In genomic region chr22:19478466-19479357, GRCh38 we compare ENCODE assay signal across 8 cellular contexts. TPM values are rescaled to one million over a fixed set of nuclear protein-coding genes. Genes with fewer than 3 reads are reported as not detected.
DNase-seq lines count a peak whose midpoint lies in the region; TF ChIP-seq lines count a peak whose summit lies in the region.

Gene UFD1 (minus strand): TSS chr22:19479193. CDS start chr22:19479085, 108 bp downstream.

- H2AFZ ChIP-seq in H9 (ENCODE audit: low read length) = peak within 1 kb of the TSS; percentile 93
- peak within 1 kb of the TSS; percentile 74 for H2AFZ ChIP-seq in MM.1S (ENCODE audit: low read length)

- peak within 1 kb of the TSS; percentile 93 for H3K4me3 ChIP-seq in MM.1S (ENCODE audit: low read length)
- peak within 1 kb of the TSS; percentile 90 for H3K4me3 ChIP-seq in left ventricle myocardium inferior
- H3K4me3 ChIP-seq in uterus = peak within 1 kb of the TSS; percentile 59 to 73

- H3K4me2 ChIP-seq in H9 (ENCODE audit: insufficient read depth, insufficient read length, low read length) (peak within 1 kb of the TSS; percentile 75), MM.1S (ENCODE audit: low read depth, low read length) (peak within 1 kb of the TSS; percentile 94)

- H3F3A ChIP-seq in MM.1S (ENCODE audit: insufficient read depth, low read length) = peaks cover 6% of the 10 kb centered on the region; the same call in 1 of the 2 replicates

- H3K4me3 Mint-ChIP-seq in H9 = peak within 1 kb of the TSS; percentile 98

- peaks cover 20% of the 10 kb centered on the region; the same call in 1 of the 2 replicates for H3K79me2 ChIP-seq in H9 (ENCODE audit: insufficient read depth, low read length)
- peaks cover 69% of the 10 kb centered on the region for H3K79me2 ChIP-seq in MM.1S (ENCODE audit: low read length)

- no peak within 1 kb of the TSS for H3K23ac ChIP-seq in H9 (ENCODE audit: insufficient read length, low read depth, low read length)

- H4K8ac ChIP-seq in H9 (replicated peaks; ENCODE audit: insufficient read length, low read depth, low read length) = no peak within 1 kb of the TSS

- H4K20me1 ChIP-seq in H9 (ENCODE audit: control insufficient read depth, insufficient read depth, insufficient read length) = no peaks in the 10 kb centered on the region
- peaks cover 13% of the 10 kb centered on the region for H4K20me1 ChIP-seq in MM.1S (ENCODE audit: insufficient read depth, low read length)

- H3K14ac ChIP-seq in H9 (ENCODE audit: insufficient read depth, low read length) = peak within 1 kb of the TSS; percentile 98

- peaks cover 16 to 32% (median 20%) of the 10 kb centered on the region in 3 experiments for H3K36me3 Mint-ChIP-seq in H9 (ENCODE audit: insufficient read depth in 1 of 3, low read depth in 3 of 3)

- H3K36me3 ChIP-seq in MM.1S (replicated peaks; ENCODE audit: insufficient read depth, low read length) (peaks cover 2% of the 10 kb centered on the region; the same call in 1 of the 2 replicates), left ventricle myocardium inferior (peaks cover 20% of the 10 kb centered on the region), uterus (no peaks in the 10 kb centered on the region)

- H3K56ac ChIP-seq in H9 (ENCODE audit: insufficient read length, low read depth, low read length) = peak within 1 kb of the TSS; percentile 97

- H3K27me3 ChIP-seq in H9 (ENCODE audit: insufficient read depth, low read length) (no peaks in the 10 kb centered on the region), MM.1S (replicated peaks; ENCODE audit: insufficient read depth, low read length) (no peaks in the 10 kb centered on the region), left ventricle myocardium inferior (ENCODE audit: low read depth) (no peaks in the 10 kb centered on the region), uterus (no peaks in the 10 kb centered on the region)

- H3T11ph ChIP-seq in H9 (ENCODE audit: low read length) = peak within 1 kb of the TSS; percentile 98

- H4K5ac ChIP-seq in H9 (ENCODE audit: insufficient read length, low read depth, low read length) = peak within 1 kb of the TSS; percentile 97

- peak within 1 kb of the TSS; percentile 98 for H2BK5ac ChIP-seq in H9 (ENCODE audit: insufficient read length, low read length)

- peaks cover 20% of the 10 kb centered on the region in 2 experiments for H3K4me1 Mint-ChIP-seq in H9

- no peaks in the 10 kb centered on the region for H3K9me3 Mint-ChIP-seq in H9

- no peak within 1 kb of the TSS for H2AK5ac ChIP-seq in H9 (ENCODE audit: insufficient read length, low read length)

- H3K79me1 ChIP-seq in H9 (ENCODE audit: insufficient read depth, low read depth, low read length, poor library complexity, severe bottlenecking) = no peaks in the 10 kb centered on the region

- H3K9me3 ChIP-seq in H9 (ENCODE audit: control insufficient read depth, low read depth, low read length) (no peaks in the 10 kb centered on the region), MM.1S (replicated peaks; ENCODE audit: insufficient read depth, low read length) (no peaks in the 10 kb centered on the region), left ventricle myocardium inferior (replicated peaks) (no peaks in the 10 kb centered on the region), uterus (no peaks in the 10 kb centered on the region)

- H3K9me2 ChIP-seq in MM.1S (replicated peaks; ENCODE audit: insufficient read depth, low read length) = no peaks in the 10 kb centered on the region

- peak within 1 kb of the TSS; percentile 93 for H3K27ac ChIP-seq in H9 (ENCODE audit: insufficient read length, low read depth, low read length)
- H3K27ac ChIP-seq in MM.1S (ENCODE audit: low read length) = peak within 1 kb of the TSS; percentile 91
- peak within 1 kb of the TSS; percentile 98 for H3K27ac ChIP-seq in left ventricle myocardium inferior (replicated peaks)
- peak within 1 kb of the TSS; percentile 98 to 99 for H3K27ac ChIP-seq in uterus

- TF ChIP-seq POLR2A in GM10847 (IDR thresholded peaks at IDR 0.05; ENCODE audit: extremely low read depth, insufficient read length) = peak; percentile 49
- no peak for TF ChIP-seq POLR2A in uterus (IDR thresholded peaks at IDR 0.05)

- H3K9ac ChIP-seq in H9 (ENCODE audit: extremely low read depth, insufficient read length, low read length) (peak within 1 kb of the TSS; percentile 96), MM.1S (ENCODE audit: low read length) (peak within 1 kb of the TSS; percentile 96)

- H3K27ac Mint-ChIP-seq in H9 = peak within 1 kb of the TSS; percentile 99 to 100 (median 100)

- no peak within 1 kb of the TSS for H2BK20ac ChIP-seq in H9 (ENCODE audit: low read depth, low read length, poor library complexity, severe bottlenecking)

- intact Hi-C loops in left ventricle myocardium inferior (cut with micrococcal nuclease) (no loop called here), uterus (cut with DNase I; ENCODE audit: low total_unique reads) (no loop called here)

- peak; percentile 87 for DNase-seq in H9
- DNase-seq in MM.1S = peak; percentile 75
- peak; percentile 62 to 90 (median 74) for DNase-seq in T-helper 2 cell
- DNase-seq in amniotic stem cell (lab: John Stamatoyannopoulos, UW) = peak; percentile 53
- DNase-seq in left ventricle myocardium inferior = peak; percentile 85
- DNase-seq in pulmonary artery endothelial cell (ENCODE audit: low read depth, low spot score) = peak; percentile 15
- peak; percentile 84 to 85 for DNase-seq in uterus

- H3K18ac ChIP-seq in H9 (ENCODE audit: insufficient read length, low read depth, low read length) = peak within 1 kb of the TSS; percentile 99

- no peak within 1 kb of the TSS for H2BK15ac ChIP-seq in H9 (ENCODE audit: low read depth, low read length)

- no peak within 1 kb of the TSS; the same call in 1 of the 2 replicates for H3K4ac ChIP-seq in H9 (ENCODE audit: low read depth, low read length)

- H3K4me1 ChIP-seq in H9 (ENCODE audit: insufficient read depth, low read length) = peaks cover 3% of the 10 kb centered on the region
- H3K4me1 ChIP-seq in MM.1S (ENCODE audit: low read length) = 0 out of 2 replicates have a peak, but pooled peaks cover 3% of the 10 kb centered on the region
- peaks cover 44% of the 10 kb centered on the region for H3K4me1 ChIP-seq in left ventricle myocardium inferior
- peaks cover 0 to 9% of the 10 kb centered on the region in 2 donors for H3K4me1 ChIP-seq in uterus

- H2BK12ac ChIP-seq in H9 (ENCODE audit: insufficient read length, low read depth, low read length) = peak within 1 kb of the TSS; percentile 95

- WGBS in H9 (ENCODE audit: extremely low coverage, insufficient read length, low lambda C conversion rate) = no CpG with 5 or more reads among the region's 66 CpGs

- H3K23me2 ChIP-seq in H9 (ENCODE audit: insufficient read length, low read depth, low read length, poor library complexity, severe bottlenecking) = peaks cover 13% of the 10 kb centered on the region

- H2BK120ac ChIP-seq in H9 (ENCODE audit: low read depth, low read length, poor library complexity, severe bottlenecking) = peak within 1 kb of the TSS; percentile 95

- TF ChIP-seq CTCF in H9 (conservative IDR thresholded peaks at IDR 0.05) = no peak
- TF ChIP-seq CTCF in MM.1S (IDR thresholded peaks at IDR 0.05; ENCODE audit: low read length) = no peak
- TF ChIP-seq CTCF in left ventricle myocardium inferior (IDR thresholded peaks at IDR 0.05; ENCODE audit: borderline replicate concordance) = no peak
- TF ChIP-seq CTCF in uterus (IDR thresholded peaks at IDR 0.05) = peak in 1 of 4 experiments; percentile 2

- H4K91ac ChIP-seq in H9 (ENCODE audit: insufficient read length, low read depth, low read length) = peak within 1 kb of the TSS; percentile 48

- H3K27me3 Mint-ChIP-seq in H9 (ENCODE audit: low read depth) = no peaks in the 10 kb centered on the region; the same call in 1 of the 2 replicates

RNA-seq across cellular contexts. Expression of gene UFD1, which starts in this region (rescaled TPM):
- total RNA-seq in H9 (2021) = 74.4 and 76.0 TPM in 2 replicates
- total RNA-seq in left ventricle myocardium inferior = 41.8 TPM
- total RNA-seq in pulmonary artery endothelial cell = 166 and 168 TPM in 2 replicates
- 10 to 100 TPM; 30.5 to 55.0 (median 45.7) TPM for total RNA-seq in uterus

Comparison
In these comparisons a context has a peak if more than half of its experiments do, and no peak if none do; other contexts are left out.
1. Peak in every context shown above with its lines: DNase-seq, H3K4me3 ChIP-seq and H3K27ac ChIP-seq.
2. DNase-seq: peak in every context shown above with its lines; median percentile 87 in H9; 85 in left ventricle myocardium inferior; 84 in uterus; 75 in MM.1S; 74 in T-helper 2 cell; 53 in amniotic stem cell; 15 in pulmonary artery endothelial cell.